In the genomic region with DNA sequence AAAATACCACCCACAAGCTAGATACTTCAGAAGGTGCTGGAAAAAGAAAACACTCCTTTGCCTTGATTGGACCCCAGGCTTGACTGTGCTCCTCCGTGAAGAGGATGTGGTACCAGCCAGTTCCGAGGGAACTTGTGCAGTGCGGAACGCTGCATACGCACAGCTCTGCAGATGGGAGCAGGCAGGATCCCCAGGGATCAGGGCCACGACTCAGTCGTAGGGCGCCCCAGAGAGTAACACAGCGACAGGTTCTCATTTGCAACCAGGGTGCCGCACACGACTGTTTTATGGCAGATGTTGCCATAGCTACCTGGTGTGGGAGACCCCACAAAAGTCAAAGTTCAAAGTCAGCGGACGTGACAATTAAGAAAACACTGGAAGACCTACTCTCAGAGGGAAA, we compare ENCODE assay signal across 13 cellular contexts. TPM values are rescaled to one million over a fixed set of nuclear protein-coding genes. Genes with fewer than 3 reads are reported as not detected.
DNase-seq lines count a peak whose midpoint lies in the region; ATAC-seq, FAIRE-seq and TF ChIP-seq lines count a peak whose summit lies in the region.
"Had no signal": no experiment of that assay in that cellular context is flagged by ENCODE, and none has a peak within 500 bp of the region (broad histone marks: within the 10 kb centered on the region; RNA-seq: fewer than 3 reads in every experiment).

No MANE protein-coding gene starts in this region.

- H3K4me1 ChIP-seq in duodenal mucosa (ENCODE audit: control insufficient read depth in 1 of 2, insufficient read depth in 2 of 2, low read length in 2 of 2) (peaks cover 14 to 19% of the 10 kb centered on the region in 2 donors), mucosa of stomach (ENCODE audit: control insufficient read depth, insufficient read depth, low read length) (peaks cover 27% of the 10 kb centered on the region), kidney (ENCODE audit: control insufficient read depth in 1 of 2, insufficient read depth in 1 of 2, low read depth in 1 of 2, low read length in 2 of 2) (peaks cover 0 to 9% of the 10 kb centered on the region in 2 donors)

- H3K27me3 ChIP-seq in duodenal mucosa (ENCODE audit: control insufficient read depth in 1 of 2, insufficient read depth in 2 of 2, low read length in 2 of 2) (peaks cover 5 to 6% of the 10 kb centered on the region in 2 donors), mucosa of stomach (ENCODE audit: control insufficient read depth, insufficient read depth, low read length) (peaks cover 21% of the 10 kb centered on the region)

- no peak for ATAC-seq in GM18907 (IDR thresholded peaks at IDR 0.05; ENCODE audit: unreplicated experiment)
- ATAC-seq in HG02938 (IDR thresholded peaks at IDR 0.05; ENCODE audit: unreplicated experiment), result no peak
- ATAC-seq: activated CD8-positive, alpha-beta T cell treated with anti-CD3 and anti-CD28 coated beads for 36 hours had no signal

- H3K36me3 ChIP-seq in duodenal mucosa (ENCODE audit: control insufficient read depth in 1 of 2, insufficient read depth in 2 of 2, low read length in 2 of 2) (no peaks in the 10 kb centered on the region), mucosa of stomach (ENCODE audit: control insufficient read depth, insufficient read depth, low read length) (no peaks in the 10 kb centered on the region), kidney (ENCODE audit: control insufficient read depth in 1 of 2, insufficient read depth in 2 of 2, low read length in 2 of 2) (no peaks in the 10 kb centered on the region)

- intact Hi-C loops in kidney (cut with DNase I), result no loop called here

- DNase-seq in A172 (ENCODE audit: low spot score) (peak; percentile 60), LNCaP clone FGC (ENCODE audit: low read depth) (no peak), kidney (no peak), HuH-7 (ENCODE audit: low spot score) (no peak)
- DNase-seq: hypothalamus, NCI-H146 had no signal

- 0 out of 2 replicates have a peak overlapping the region, but pooled peaks have one; percentile 49 for H3K4me3 ChIP-seq in LNCaP clone FGC (ENCODE audit: low read depth, low read length)
- H3K4me3 ChIP-seq in duodenal mucosa (ENCODE audit: low read depth in 1 of 2, low read length in 2 of 2), result peak overlapping the region; percentile 67 to 81
- H3K4me3 ChIP-seq in mucosa of stomach (ENCODE audit: low read length), result peak overlapping the region; percentile 27
- peak overlapping the region in 1 of 2 donors; percentile 35 for H3K4me3 ChIP-seq in kidney (ENCODE audit: low read length in 2 of 2)

- H3K9me3 ChIP-seq in duodenal mucosa (ENCODE audit: control insufficient read depth in 1 of 2, low read length in 2 of 2) (no peaks in the 10 kb centered on the region), mucosa of stomach (ENCODE audit: control insufficient read depth, low read length) (no peaks in the 10 kb centered on the region), kidney (ENCODE audit: control insufficient read depth in 1 of 2, low read length in 2 of 2) (no peaks in the 10 kb centered on the region)

- no peak for FAIRE-seq in kidney (lab: Jason Lieb, UNC)
- FAIRE-seq: GM12892 had no signal

- TF ChIP-seq CTCF in LNCaP clone FGC (IDR thresholded peaks at IDR 0.05; ENCODE audit: control insufficient read depth, extremely low read depth, insufficient read depth) (no peak), kidney (IDR thresholded peaks at IDR 0.05; ENCODE audit: borderline replicate concordance, extremely low read depth, insufficient read depth) (no peak)

- H3K27ac ChIP-seq in duodenal mucosa (ENCODE audit: low read depth, low read length), result peak overlapping the region; percentile 94
- H3K27ac ChIP-seq in kidney (ENCODE audit: low read depth in 2 of 2, low read length in 2 of 2), result peak overlapping the region in 1 of 2 donors; percentile 4

- H3K9ac ChIP-seq in duodenal mucosa (ENCODE audit: low read depth in 1 of 2, low read length in 2 of 2) (peak overlapping the region; percentile 78 to 94), mucosa of stomach (ENCODE audit: low read length) (peak overlapping the region; percentile 57), kidney (ENCODE audit: low read length in 2 of 2) (no peak overlapping the region)

RNA-seq across cellular contexts. Expression of a gene that starts 0.8 kb away (rescaled TPM):
- total RNA-seq in A172 (2014; rRNA removed; shearing (Covaris generic)), result 184 and 298 TPM in 2 replicates
- 26.2 TPM for total RNA-seq in kidney
- 9.7 TPM for polyA plus RNA-seq in kidney (ENCODE audit: insufficient read depth, low read depth, low replicate concordance)
- total RNA-seq: activated CD8-positive, alpha-beta T cell treated with anti-CD3 and anti-CD28 coated beads for 36 hours; SK-MEL-5 had no signal

Comparison
In these comparisons a context has a peak if more than half of its experiments do, and no peak if none do; other contexts are left out.
1. H3K9ac ChIP-seq: peak in duodenal mucosa (2 of 2) and mucosa of stomach (single experiment); none in kidney (0 of 2).